In genomic region chr14:35398095-35398584, GRCh38 we compare ENCODE assay signal across 9 cellular contexts. TPM values are rescaled to one million over a fixed set of nuclear protein-coding genes. Genes with fewer than 3 reads are reported as not detected.
DNase-seq lines count a peak whose midpoint lies in the region; ATAC-seq, FAIRE-seq and TF ChIP-seq lines count a peak whose summit lies in the region.
"Had no signal": no experiment of that assay in that cellular context is flagged by ENCODE, and none has a peak within 500 bp of the region (broad histone marks: within the 10 kb centered on the region; RNA-seq: fewer than 3 reads in every experiment).

No MANE protein-coding gene starts in this region.

- POLR2A ChIA-PET in activated CD4-positive, alpha-beta T cell treated with anti-CD3 and anti-CD28 coated beads, Interleukin-2, amount 10 ng/mL, durations not matched to agents 7 days and 5 days (lab: Charles Lee), result interaction anchor here (0.7 kb wide), 1 partner anchor 59 kb away, joined by 3 read pairs; no protein-coding TSS in a partner anchor
- POLR2A ChIA-PET in activated CD4-positive, alpha-beta T cell treated with anti-CD3 and anti-CD28 coated beads for 36 hours (lab: Charles Lee), result interaction anchor here (1.1 to 7.0 kb wide), 5 partner anchors 18 to 106 kb away, joined by 3 to 85 read pairs (median 10); partner anchors contain the start of gene PSMA6
- POLR2A ChIA-PET in GM12878 (lab: Charles Lee), result interaction anchor here (1.0 kb wide), 1 partner anchor 77 kb away, joined by 3 read pairs; no protein-coding TSS in a partner anchor

- DNase-seq in activated CD4-positive, alpha-beta T cell treated with anti-CD3 and anti-CD28 coated beads, Interleukin-2, amount 10 ng/mL, durations not matched to agents 7 days and 5 days, result no peak
- no peak for DNase-seq in activated CD4-positive, alpha-beta T cell treated with anti-CD3 and anti-CD28 coated beads for 36 hours
- DNase-seq in GM12878 (ENCODE audit: low read depth, low spot score) (no peak), left lung (no peak), tibial nerve (ENCODE audit: low spot score in 2 of 2) (peak in 1 of 2 donors; percentile 55), posterior cingulate gyrus (no peak), AG08396 (ENCODE audit: low spot score) (no peak), HK-2 (ENCODE audit: unreplicated experiment) (no peak)

- no peak for FAIRE-seq in GM12878 (lab: Jason Lieb, UNC)

- H3K9me3 ChIP-seq in GM12878 (replicated peaks; ENCODE audit: control insufficient read depth, insufficient read depth, low read length), result no peaks in the 10 kb centered on the region
- no peaks in the 10 kb centered on the region for H3K9me3 ChIP-seq in left lung
- H3K9me3 ChIP-seq in tibial nerve, result no peaks in the 10 kb centered on the region

- WGBS in GM12878 (ENCODE audit: insufficient coverage, insufficient replicate concordance, low lambda C conversion rate, missing lambda C conversion rate), result 14% methylated on average over 3 of the region's 3 CpGs
- WGBS in tibial nerve, 2 donors, result 28 to 32% methylated on average over 3 of the region's 3 CpGs

- no peak overlapping the region for H3K4me3 ChIP-seq in GM12878
- no peak overlapping the region for H3K4me3 ChIP-seq in left lung
- H3K4me3 ChIP-seq in tibial nerve, result no peak overlapping the region

- RAD21 ChIA-PET in GM12878 (lab: Charles Lee; ENCODE audit: unreplicated experiment), result interaction anchor here (0.6 to 1.6 kb wide), 8 partner anchors 16 to 168 kb away, joined by 3 to 8 read pairs (median 4); partner anchors contain the start of gene PSMA6

- TF ChIP-seq EP300 in GM12878 (IDR thresholded peaks at IDR 0.05; ENCODE audit: borderline replicate concordance in 1 of 2, control insufficient read depth in 1 of 2, low read depth in 2 of 2, low read length in 2 of 2) (no peak), tibial nerve (IDR thresholded peaks at IDR 0.05) (peak in 1 of 2 donors; percentile 57)

- H3K4me1 Mint-ChIP-seq in activated CD4-positive, alpha-beta T cell treated with anti-CD3 and anti-CD28 coated beads, Interleukin-2, amount 10 ng/mL, durations not matched to agents 7 days and 5 days, result peaks cover 39% of the 10 kb centered on the region
- peaks cover 42% of the 10 kb centered on the region for H3K4me1 Mint-ChIP-seq in activated CD4-positive, alpha-beta T cell treated with anti-CD3 and anti-CD28 coated beads for 36 hours

- no TSS peak for BruUV-seq in GM12878 (replicated peaks; lab: Mats Ljungman, UMichigan)

- intact Hi-C loops in activated CD4-positive, alpha-beta T cell treated with anti-CD3 and anti-CD28 coated beads for 36 hours (cut with DNase I, micrococcal nuclease), result no loop called here
- intact Hi-C loops in GM12878 (cut with micrococcal nuclease; ENCODE audit: unreplicated experiment), result no loop called here
- intact Hi-C loops in left lung (cut with DNase I), result no loop called here
- intact Hi-C loops in posterior cingulate gyrus (cut with DNase I), result no loop called here

- in situ Hi-C loops in GM12878 (cut with MboI), result no loop called here

- TF ChIP-seq POLR2A in GM12878 (IDR thresholded peaks at IDR 0.05; ENCODE audit: low read depth, low read length), result no peak
- peak in 1 of 2 donors; percentile 16 for TF ChIP-seq POLR2A in tibial nerve (IDR thresholded peaks at IDR 0.05)

- peak overlapping the region; percentile 13 for H3K27ac Mint-ChIP-seq in activated CD4-positive, alpha-beta T cell treated with anti-CD3 and anti-CD28 coated beads, Interleukin-2, amount 10 ng/mL, durations not matched to agents 7 days and 5 days
- H3K27ac Mint-ChIP-seq in activated CD4-positive, alpha-beta T cell treated with anti-CD3 and anti-CD28 coated beads for 36 hours, result no peak overlapping the region

- H3K4me2 ChIP-seq in GM12878 (ENCODE audit: control insufficient read depth, insufficient read depth), result no peak overlapping the region

- CTCF ChIA-PET in activated CD4-positive, alpha-beta T cell treated with anti-CD3 and anti-CD28 coated beads, Interleukin-2, amount 10 ng/mL, durations not matched to agents 7 days and 5 days (lab: Charles Lee), result interaction anchor here (0.5 to 1.0 kb wide), 3 partner anchors 28 to 183 kb away, joined by 3 to 5 read pairs (median 3); no protein-coding TSS in a partner anchor
- CTCF ChIA-PET in activated CD4-positive, alpha-beta T cell treated with anti-CD3 and anti-CD28 coated beads for 36 hours (lab: Charles Lee), result interaction anchor here (0.8 to 1.5 kb wide), 7 partner anchors 23 to 428 kb away, joined by 3 to 4 read pairs (median 3); partner anchors contain the start of gene BRMS1L
- CTCF ChIA-PET in GM12878 (lab: Yijun Ruan, JAX), result interaction anchor here (0.6 to 2.2 kb wide), 5 partner anchors 25 to 539 kb away, joined by 3 to 5 read pairs (median 3); no protein-coding TSS in a partner anchor

- no peaks in the 10 kb centered on the region for H3K9me3 Mint-ChIP-seq in activated CD4-positive, alpha-beta T cell treated with anti-CD3 and anti-CD28 coated beads, Interleukin-2, amount 10 ng/mL, durations not matched to agents 7 days and 5 days
- no peaks in the 10 kb centered on the region for H3K9me3 Mint-ChIP-seq in activated CD4-positive, alpha-beta T cell treated with anti-CD3 and anti-CD28 coated beads for 36 hours (ENCODE audit: low read depth)
- H3K9me3 Mint-ChIP-seq: stimulated activated naive CD8-positive, alpha-beta T cell treated with anti-CD3 and anti-CD28 coated beads, Interleukin-15, Interleukin-2, amounts not matched to agents 100 ng/mL and 50 ng/mL, for 24 hours had no signal

- H3K4me1 ChIP-seq in GM12878 (ENCODE audit: control insufficient read depth, insufficient read depth, low read length) (no peaks in the 10 kb centered on the region; the same call in 1 of the 2 replicates), left lung (peaks cover 25 to 51% of the 10 kb centered on the region in 2 donors), tibial nerve (peaks cover 0 to 49% (median 43%) of the 10 kb centered on the region in 4 donors)

- no peak overlapping the region for H2AFZ ChIP-seq in GM12878 (ENCODE audit: control insufficient read depth, low read depth, low read length)

- ATAC-seq in activated CD4-positive, alpha-beta T cell treated with anti-CD3 and anti-CD28 coated beads for 36 hours, result no peak
- ATAC-seq in GM12878 (peak; percentile 8), left lung (no peak)

- no peak overlapping the region for H3K4me3 Mint-ChIP-seq in activated CD4-positive, alpha-beta T cell treated with anti-CD3 and anti-CD28 coated beads, Interleukin-2, amount 10 ng/mL, durations not matched to agents 7 days and 5 days
- H3K4me3 Mint-ChIP-seq in activated CD4-positive, alpha-beta T cell treated with anti-CD3 and anti-CD28 coated beads for 36 hours, result no peak overlapping the region
- H3K4me3 Mint-ChIP-seq: stimulated activated naive CD8-positive, alpha-beta T cell treated with anti-CD3 and anti-CD28 coated beads, Interleukin-15, Interleukin-2, amounts not matched to agents 100 ng/mL and 50 ng/mL, for 24 hours had no signal

- no peaks in the 10 kb centered on the region; the same call in 1 of the 2 replicates for H4K20me1 ChIP-seq in GM12878 (ENCODE audit: control insufficient read depth, insufficient read depth)

- no peaks in the 10 kb centered on the region for H3K27me3 ChIP-seq in GM12878 (replicated peaks in 1 of 2; ENCODE audit: control insufficient read depth in 2 of 2, insufficient read depth in 2 of 2, low read length in 1 of 2)
- H3K27me3 ChIP-seq in left lung, result no peaks in the 10 kb centered on the region
- H3K27me3 ChIP-seq in tibial nerve, result no peaks in the 10 kb centered on the region

- H3K9ac ChIP-seq in GM12878 (ENCODE audit: control insufficient read depth, insufficient read depth, low read length), result no peak overlapping the region

- H3K36me3 ChIP-seq in GM12878 (ENCODE audit: control insufficient read depth in 2 of 2, insufficient read depth in 2 of 2, low read length in 1 of 2), result peaks cover 12 to 18% of the 10 kb centered on the region in 2 experiments
- H3K36me3 ChIP-seq in left lung, result peaks cover 12 to 35% of the 10 kb centered on the region in 2 donors
- H3K36me3 ChIP-seq in tibial nerve, result peaks cover 15 to 49% (median 29%) of the 10 kb centered on the region in 3 donors

- peaks cover 24% of the 10 kb centered on the region for H3K79me2 ChIP-seq in GM12878 (ENCODE audit: control insufficient read depth, insufficient read depth, low read length)

- no peak for TF ChIP-seq CTCF in GM12878 (IDR thresholded peaks at IDR 0.05 in 2 of 3, conservative IDR thresholded peaks at IDR 0.05 in 1 of 3; ENCODE audit: control insufficient read depth in 2 of 3, extremely low read depth in 1 of 3, insufficient read depth in 1 of 3, low read depth in 3 of 3, low read length in 3 of 3)
- TF ChIP-seq CTCF in left lung (IDR thresholded peaks at IDR 0.05), result no peak
- TF ChIP-seq CTCF in tibial nerve (IDR thresholded peaks at IDR 0.05), result no peak

- H3K27me3 Mint-ChIP-seq in activated CD4-positive, alpha-beta T cell treated with anti-CD3 and anti-CD28 coated beads, Interleukin-2, amount 10 ng/mL, durations not matched to agents 7 days and 5 days, result no peaks in the 10 kb centered on the region
- H3K27me3 Mint-ChIP-seq in activated CD4-positive, alpha-beta T cell treated with anti-CD3 and anti-CD28 coated beads for 36 hours, result no peaks in the 10 kb centered on the region
- H3K27me3 Mint-ChIP-seq: stimulated activated naive CD8-positive, alpha-beta T cell treated with anti-CD3 and anti-CD28 coated beads, Interleukin-15, Interleukin-2, amounts not matched to agents 100 ng/mL and 50 ng/mL, for 24 hours had no signal

- H3K36me3 Mint-ChIP-seq in activated CD4-positive, alpha-beta T cell treated with anti-CD3 and anti-CD28 coated beads, Interleukin-2, amount 10 ng/mL, durations not matched to agents 7 days and 5 days (ENCODE audit: low read depth), result peaks cover 36% of the 10 kb centered on the region
- H3K36me3 Mint-ChIP-seq in activated CD4-positive, alpha-beta T cell treated with anti-CD3 and anti-CD28 coated beads for 36 hours (ENCODE audit: low read depth), result peaks cover 44% of the 10 kb centered on the region

- SMC1A ChIA-PET in GM12878 (lab: Charles Lee; ENCODE audit: uncharacterized antibody, unreplicated experiment), result interaction anchor here (1.2 to 2.0 kb wide), 3 partner anchors 18 to 183 kb away, joined by 5 to 7 read pairs (median 6); no protein-coding TSS in a partner anchor

- H3K27ac ChIP-seq in GM12878 (ENCODE audit: control insufficient read depth, insufficient read depth), result no peak overlapping the region
- H3K27ac ChIP-seq in left lung, result peak overlapping the region; percentile 64 to 99
- peak overlapping the region; percentile 63 to 100 (median 95) for H3K27ac ChIP-seq in tibial nerve

- TF ChIP-seq RAD21 in GM12878 (IDR thresholded peaks at IDR 0.05; ENCODE audit: insufficient read depth, low read depth, low read length), result no peak

RNA-seq across cellular contexts. Expression of gene NFKBIA, which starts 6.4 kb away (rescaled TPM):
- 10 to 100 TPM; 60.1 to 61.7 TPM for total RNA-seq in activated CD4-positive, alpha-beta T cell treated with anti-CD3 and anti-CD28 coated beads, Interleukin-2, amount 10 ng/mL, durations not matched to agents 7 days and 5 days
- 100 to 1,000 TPM; 264 to 298 TPM for total RNA-seq in activated CD4-positive, alpha-beta T cell treated with anti-CD3 and anti-CD28 coated beads for 36 hours
- 374 and 384 TPM in 2 replicates for total RNA-seq in GM12878 (2013; cell fraction: nucleolus; rRNA removed)
- total RNA-seq in GM12878 (2014; rRNA removed), result 383 and 419 TPM in 2 replicates
- total RNA-seq in GM12878 (2014; rRNA removed; fragmentation: Illumina TruSeq; extraction: Trizol), result 278 and 281 TPM in 2 replicates
- total RNA-seq in GM12878 (2021), result 303 and 309 TPM in 2 replicates
- polyA plus RNA-seq in GM12878 (2011; ENCODE audit: low read depth), result 104 TPM
- 149 and 274 TPM in 2 replicates for polyA plus RNA-seq in GM12878 (2011; rRNA removed)
- polyA plus RNA-seq in GM12878 (2011; cell fraction: cytosol; rRNA removed), result 327 and 351 TPM in 2 replicates
- 803 and 908 TPM in 2 replicates for polyA plus RNA-seq in GM12878 (2011; cell fraction: nucleus; rRNA removed)
- polyA plus RNA-seq in GM12878 (2012), result 177 and 183 TPM in 2 replicates
- polyA plus RNA-seq in GM12878 (2014; fragmentation: Illumina TruSeq; extraction: Trizol), result 218 and 275 TPM in 2 replicates
- polyA plus RNA-seq in GM12878 (2014; fragmentation: Nextera tagmentation; extraction: Ambion mirVana), result 100 to 1,000 TPM; 123 to 159 TPM
- 259 and 331 TPM in 2 replicates for polyA plus RNA-seq in GM12878 (2014; rRNA removed)
- polyA plus RNA-seq in GM12878 (2016; fragmentation: Nextera tagmentation; extraction: Ambion mirVana), result 100 to 1,000 TPM; 187 to 200 TPM
- polyA minus RNA-seq in GM12878 (2011; rRNA and poly(A)+ RNA removed), result 500 and 595 TPM in 2 replicates
- polyA minus RNA-seq in GM12878 (2011; cell fraction: cytosol; rRNA and poly(A)+ RNA removed), result 230 and 243 TPM in 2 replicates
- 702 and 1,107 TPM in 2 replicates for polyA minus RNA-seq in GM12878 (2011; cell fraction: nucleus; rRNA and poly(A)+ RNA removed)
- 100 to 1,000 TPM; 133 to 348 TPM for total RNA-seq in left lung
- 1,000 to 10,000 TPM in 1 of 4 donors, 100 to 1,000 TPM in 3; 631 to 1,165 (median 930) TPM for total RNA-seq in tibial nerve
